28 cellular contexts compared by ENCODE assay signal in the genomic region with DNA sequence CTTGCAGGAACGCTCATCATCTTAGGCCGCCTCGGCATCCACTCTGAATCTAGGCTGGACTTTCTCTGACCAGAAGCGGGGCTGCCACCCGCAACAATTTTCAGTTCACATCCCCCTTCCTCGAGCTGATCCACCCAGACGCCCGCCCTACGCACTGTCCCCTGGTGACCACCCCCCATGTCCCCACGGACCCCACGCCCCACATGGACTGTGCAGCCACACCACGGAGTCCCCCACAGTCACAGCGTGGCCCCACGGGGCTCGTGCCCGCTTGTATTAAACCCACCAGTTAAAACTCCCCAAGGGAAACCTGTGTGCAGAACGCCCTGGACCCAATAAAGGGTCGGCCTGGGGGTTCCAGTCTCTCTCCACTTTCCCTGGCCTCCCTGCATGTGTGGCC. TPM values are rescaled to one million over a fixed set of nuclear protein-coding genes. Genes with fewer than 3 reads are reported as not detected.
DNase-seq lines count a peak whose midpoint lies in the region; ATAC-seq and TF ChIP-seq lines count a peak whose summit lies in the region.
"Had no signal": no experiment of that assay in that cellular context is flagged by ENCODE, and none has a peak within 500 bp of the region (broad histone marks: within the 10 kb centered on the region; RNA-seq: fewer than 3 reads in every experiment).

No MANE protein-coding gene starts in this region.

- no peaks in the 10 kb centered on the region for H3K4me1 Mint-ChIP-seq in activated CD4-positive, alpha-beta T cell treated with anti-CD3 and anti-CD28 coated beads for 36 hours
- H3K4me1 Mint-ChIP-seq in brain (no peaks in the 10 kb centered on the region), neural progenitor cell (peaks cover 3% of the 10 kb centered on the region)

- no peaks in the 10 kb centered on the region for H3K79me2 ChIP-seq in neural progenitor cell (ENCODE audit: low read depth)

- H3K27ac ChIP-seq in HL-60 (replicated peaks), result peak overlapping the region; percentile 73
- H3K27ac ChIP-seq in neural progenitor cell, result no peak overlapping the region
- H3K27ac ChIP-seq: lower lobe of right lung, psoas muscle, SJSA1, stomach, thyroid gland had no signal

- no peak for DNase-seq in activated CD4-positive, alpha-beta T cell treated with anti-CD3 and anti-CD28 coated beads for 36 hours
- DNase-seq in activated CD4-positive, alpha-beta T cell treated with anti-CD3 and anti-CD28 coated beads, Interleukin-2, amount 50 U/mL, for 4 hours, result no peak
- DNase-seq in HL-60 (ENCODE audit: low read depth in 1 of 2, low spot score in 1 of 2) (no peak), neural progenitor cell (ENCODE audit: low spot score) (no peak), middle frontal gyrus (ENCODE audit: extremely low spot score, low spot score) (no peak)
- DNase-seq in stimulated activated CD4-positive, alpha-beta T cell treated with anti-CD3 and anti-CD28 coated beads, Interleukin-2, amount 100 ng/mL, for 48 hours, result no peak
- DNase-seq: 8988T; activated gamma-delta T cell treated with Interleukin-2 at 50 U/mL for 16 hours; activated T-cell treated with anti-CD3 and anti-CD28 coated beads, Interleukin-2, amount 50 U/mL, for 24 hours; amniotic stem cell; CD4-positive, alpha-beta memory T cell; DMS 273 treated with DMSO at 0.1 percent for 48 hours; effector memory CD8-positive, alpha-beta T cell; foreskin fibroblast; kidney glomerular epithelial cell; lower lobe of right lung; NCI-H1930; NCI-H526; psoas muscle; stimulated activated CD4-positive, alpha-beta T cell treated with anti-CD3 and anti-CD28 coated beads, Interleukin-15, amount 100 ng/mL, for 24 hours; stomach; T-cell; thyroid gland had no signal

- H4K20me1 ChIP-seq in neural progenitor cell (ENCODE audit: low read depth), result peaks cover 58% of the 10 kb centered on the region

- no peaks in the 10 kb centered on the region for H3K9me3 Mint-ChIP-seq in activated CD4-positive, alpha-beta T cell treated with anti-CD3 and anti-CD28 coated beads for 36 hours (ENCODE audit: low read depth)
- H3K9me3 Mint-ChIP-seq in brain (no peaks in the 10 kb centered on the region), neural progenitor cell (no peaks in the 10 kb centered on the region)
- H3K9me3 Mint-ChIP-seq: activated T-cell treated with anti-CD3 and anti-CD28 coated beads, Interleukin-2, amount 50 U/mL, for 24 hours; effector memory CD8-positive, alpha-beta T cell; T-cell had no signal

- peaks cover 50% of the 10 kb centered on the region for H3K36me3 Mint-ChIP-seq in activated CD4-positive, alpha-beta T cell treated with anti-CD3 and anti-CD28 coated beads for 36 hours (ENCODE audit: low read depth)
- peaks cover 44% of the 10 kb centered on the region for H3K36me3 Mint-ChIP-seq in brain
- H3K36me3 Mint-ChIP-seq in neural progenitor cell, result peaks cover 28% of the 10 kb centered on the region

- no peak overlapping the region for H3K4me3 ChIP-seq in HL-60 (replicated peaks; ENCODE audit: insufficient read depth, low read length)
- H3K4me3 ChIP-seq in neural progenitor cell, result no peak overlapping the region
- H3K4me3 ChIP-seq: heart left ventricle, lower lobe of right lung, psoas muscle, SJSA1, stomach, thyroid gland had no signal

- CTCF ChIA-PET in activated CD4-positive, alpha-beta T cell treated with anti-CD3 and anti-CD28 coated beads for 36 hours (lab: Charles Lee), result no interaction called here

- POLR2A ChIA-PET in activated CD4-positive, alpha-beta T cell treated with anti-CD3 and anti-CD28 coated beads for 36 hours (lab: Charles Lee), result no interaction called here

- no peaks in the 10 kb centered on the region for H3K27me3 ChIP-seq in HL-60 (ENCODE audit: insufficient read depth, poor library complexity, severe bottlenecking)
- H3K27me3 ChIP-seq in neural progenitor cell, result no peaks in the 10 kb centered on the region
- H3K27me3 ChIP-seq: heart left ventricle, SJSA1, stomach, thyroid gland had no signal

- H3K4me3 Mint-ChIP-seq in activated CD4-positive, alpha-beta T cell treated with anti-CD3 and anti-CD28 coated beads for 36 hours, result no peak overlapping the region
- no peak overlapping the region for H3K4me3 Mint-ChIP-seq in brain
- no peak overlapping the region for H3K4me3 Mint-ChIP-seq in neural progenitor cell
- H3K4me3 Mint-ChIP-seq: activated T-cell treated with anti-CD3 and anti-CD28 coated beads, Interleukin-2, amount 50 U/mL, for 24 hours; effector memory CD8-positive, alpha-beta T cell had no signal

- H3K27ac Mint-ChIP-seq in activated CD4-positive, alpha-beta T cell treated with anti-CD3 and anti-CD28 coated beads for 36 hours, result peak overlapping the region; percentile 29
- H3K27ac Mint-ChIP-seq in brain (peak overlapping the region in 3 of 5 experiments; percentile 48 to 82 (median 80)), neural progenitor cell (peak overlapping the region; percentile 42)

- no peaks in the 10 kb centered on the region for H3K9me3 ChIP-seq in neural progenitor cell (ENCODE audit: low read depth)
- H3K9me3 ChIP-seq: heart left ventricle, lower lobe of right lung, psoas muscle, SJSA1, stomach, thyroid gland had no signal

- H3K9ac ChIP-seq in neural progenitor cell, result no peak overlapping the region

- H3K36me3 ChIP-seq in neural progenitor cell, result no peaks in the 10 kb centered on the region

- no peak for ATAC-seq in activated CD4-positive, alpha-beta T cell treated with anti-CD3 and anti-CD28 coated beads for 36 hours
- ATAC-seq in GM18519 (IDR thresholded peaks at IDR 0.05; ENCODE audit: low FRiP score, unreplicated experiment), result no peak
- ATAC-seq: effector memory CD8-positive, alpha-beta T cell; lower lobe of right lung; psoas muscle; T-cell had no signal

- no peaks in the 10 kb centered on the region for H3K4me1 ChIP-seq in neural progenitor cell
- H3K4me1 ChIP-seq: psoas muscle, thyroid gland had no signal

- TF ChIP-seq CTCF in HL-60 (IDR thresholded peaks at IDR 0.05; ENCODE audit: insufficient read depth, low read length) (no peak), brain (conservative IDR thresholded peaks at IDR 0.05) (no peak), neural progenitor cell (IDR thresholded peaks at IDR 0.05) (no peak)

- no peak overlapping the region for H2AFZ ChIP-seq in neural progenitor cell (replicated peaks)

- no peaks in the 10 kb centered on the region for H3F3A ChIP-seq in neural progenitor cell (ENCODE audit: low read depth)

- H3K4me2 ChIP-seq in neural progenitor cell, result no peak overlapping the region

- intact Hi-C loops in activated CD4-positive, alpha-beta T cell treated with anti-CD3 and anti-CD28 coated beads for 36 hours (cut with DNase I, micrococcal nuclease), result no loop called here

- no peaks in the 10 kb centered on the region for H3K27me3 Mint-ChIP-seq in activated CD4-positive, alpha-beta T cell treated with anti-CD3 and anti-CD28 coated beads for 36 hours
- H3K27me3 Mint-ChIP-seq in brain (no peaks in the 10 kb centered on the region), neural progenitor cell (ENCODE audit: insufficient read depth, low read depth) (peaks cover 2% of the 10 kb centered on the region)
- H3K27me3 Mint-ChIP-seq: activated T-cell treated with anti-CD3 and anti-CD28 coated beads, Interleukin-2, amount 50 U/mL, for 24 hours; CD4-positive, alpha-beta memory T cell; effector memory CD8-positive, alpha-beta T cell; T-cell had no signal

RNA-seq across cellular contexts. Expression of a gene that starts 13.0 kb away (rescaled TPM):
- 1 to 10 TPM; 1.1 to 1.6 TPM for total RNA-seq in activated CD4-positive, alpha-beta T cell treated with anti-CD3 and anti-CD28 coated beads for 36 hours
- 1.4 TPM for polyA plus RNA-seq in brain (ENCODE audit: insufficient read depth, low read depth, low replicate concordance)
- total RNA-seq in neural progenitor cell (ENCODE audit: low replicate concordance), result 0.28 and 2.1 TPM in 2 replicates
- total RNA-seq: H4 had no signal

RNA-seq across cellular contexts. Expression of a gene that starts 14.1 kb away (rescaled TPM):
- total RNA-seq in activated CD4-positive, alpha-beta T cell treated with anti-CD3 and anti-CD28 coated beads for 36 hours, result 10 to 100 TPM; 57.4 to 60.2 TPM
- polyA plus RNA-seq in brain (ENCODE audit: insufficient read depth, low read depth, low replicate concordance), result 45.3 TPM
- total RNA-seq in neural progenitor cell (ENCODE audit: low replicate concordance), result 32.9 and 39.2 TPM in 2 replicates

RNA-seq across cellular contexts. Expression of a gene that starts 20.7 kb away (rescaled TPM):
- total RNA-seq in activated CD4-positive, alpha-beta T cell treated with anti-CD3 and anti-CD28 coated beads for 36 hours, result 1 to 10 TPM; 3.6 to 3.8 TPM
- polyA plus RNA-seq in brain (ENCODE audit: insufficient read depth, low read depth, low replicate concordance), result 1.4 TPM
- total RNA-seq in neural progenitor cell (ENCODE audit: low replicate concordance), result 0.41 and 4.7 TPM in 2 replicates

RNA-seq across cellular contexts. Expression of a gene that starts 27.5 kb away (rescaled TPM):
- 10 to 100 TPM in 1 of 2 experiments, 1 to 10 TPM in 1; 9.4 to 12.2 TPM for total RNA-seq in activated CD4-positive, alpha-beta T cell treated with anti-CD3 and anti-CD28 coated beads for 36 hours
- 13.5 TPM for polyA plus RNA-seq in brain (ENCODE audit: insufficient read depth, low read depth, low replicate concordance)
- 15.8 and 32.4 TPM in 2 replicates for total RNA-seq in neural progenitor cell (ENCODE audit: low replicate concordance)

RNA-seq across cellular contexts. Expression of a gene that starts 27.7 kb away (rescaled TPM):
- total RNA-seq in activated CD4-positive, alpha-beta T cell treated with anti-CD3 and anti-CD28 coated beads for 36 hours, result 100 to 1,000 TPM; 108 to 128 TPM
- 119 TPM for polyA plus RNA-seq in brain (ENCODE audit: insufficient read depth, low read depth, low replicate concordance)
- 16.6 and 43.4 TPM in 2 replicates for total RNA-seq in neural progenitor cell (ENCODE audit: low replicate concordance)

Comparison
In these comparisons a context has a peak if more than half of its experiments do, and no peak if none do; other contexts are left out.
1. H3K27ac Mint-ChIP-seq: peak in every context shown above with its lines; median percentile 80 in brain; 42 in neural progenitor cell; 29 in activated CD4-positive, alpha-beta T cell treated with anti-CD3 and anti-CD28 coated beads for 36 hours.